In genomic region chr14:64703393-64704144, GRCh38 we compare ENCODE assay signal across 8 cellular contexts. TPM values are rescaled to one million over a fixed set of nuclear protein-coding genes. Genes with fewer than 3 reads are reported as not detected.
A peak's percentile ranks its signal among the peaks of the same experiment; 100 is the strongest.
DNase-seq lines count a peak whose midpoint lies in the region; ATAC-seq and TF ChIP-seq lines count a peak whose summit lies in the region.

No MANE protein-coding gene starts in this region.

- intact Hi-C loops in ascending aorta (cut with DNase I), result loop anchor here (1.0 to 2.0 kb wide), 3 partner anchors 17 to 61 kb away; no protein-coding TSS in a partner anchor
- intact Hi-C loops in left colon (cut with DNase I, micrococcal nuclease), result no loop called here

- no peak overlapping the region for H3K27ac Mint-ChIP-seq in T-helper 2 cell treated with Interferon-gamma antibody and Interleukin-4, amounts not matched to agents 5 μg/mL and 100 μg/mL, for 36 hours

- no peaks in the 10 kb centered on the region for H3K27me3 ChIP-seq in ascending aorta

- no peak for TF ChIP-seq CTCF in ascending aorta (IDR thresholded peaks at IDR 0.05)

- peaks cover 67% of the 10 kb centered on the region for H3K27me3 Mint-ChIP-seq in T-helper 2 cell treated with Interferon-gamma antibody and Interleukin-4, amounts not matched to agents 5 μg/mL and 100 μg/mL, for 36 hours (ENCODE audit: low read depth)

- peaks cover 3% of the 10 kb centered on the region for H3K36me3 Mint-ChIP-seq in T-helper 2 cell treated with Interferon-gamma antibody and Interleukin-4, amounts not matched to agents 5 μg/mL and 100 μg/mL, for 36 hours (ENCODE audit: low read depth)

- no peak for DNase-seq in T-helper 2 cell treated with Interferon-gamma antibody and Interleukin-4, amounts not matched to agents 5 μg/mL and 100 μg/mL, for 36 hours (ENCODE audit: low spot score)
- DNase-seq in T-helper 2 cell, result no peak
- DNase-seq in ascending aorta (ENCODE audit: low spot score in 2 of 2), result no peak
- DNase-seq in left colon, result no peak
- DNase-seq in SKM-1 treated with dmso at 0.1 percent for 144 hours (lab: John Stamatoyannopoulos, UW; ENCODE audit: unreplicated experiment), result no peak

- H3K27ac ChIP-seq in ascending aorta (peak overlapping the region; percentile 88 to 95), temporal lobe (ENCODE audit: low read depth, low read length) (peak overlapping the region; percentile 96)

- H3K4me3 Mint-ChIP-seq in T-helper 2 cell treated with Interferon-gamma antibody and Interleukin-4, amounts not matched to agents 5 μg/mL and 100 μg/mL, for 36 hours, result peak overlapping the region; percentile 73

- H3K9me3 ChIP-seq in ascending aorta, result no peaks in the 10 kb centered on the region

- no peaks in the 10 kb centered on the region for H3K36me3 ChIP-seq in ascending aorta

- ATAC-seq in left colon (peak; percentile 1), HG02981 (IDR thresholded peaks at IDR 0.05; ENCODE audit: unreplicated experiment) (no peak), GM21367 (IDR thresholded peaks at IDR 0.05; ENCODE audit: unreplicated experiment) (no peak)

- H3K9me3 Mint-ChIP-seq in T-helper 2 cell treated with Interferon-gamma antibody and Interleukin-4, amounts not matched to agents 5 μg/mL and 100 μg/mL, for 36 hours, result no peaks in the 10 kb centered on the region

- peak overlapping the region; percentile 74 to 90 for H3K4me3 ChIP-seq in ascending aorta

- peaks cover 3 to 28% of the 10 kb centered on the region in 2 donors for H3K4me1 ChIP-seq in ascending aorta

- H3K4me1 Mint-ChIP-seq in T-helper 2 cell treated with Interferon-gamma antibody and Interleukin-4, amounts not matched to agents 5 μg/mL and 100 μg/mL, for 36 hours (ENCODE audit: low read depth), result peaks cover 50% of the 10 kb centered on the region

RNA-seq across cellular contexts. Expression of gene PLEKHG3, which starts 0.7 kb away (rescaled TPM):
- total RNA-seq in ascending aorta (134 TPM), left colon (10 to 100 TPM; 79.3 to 90.1 TPM), temporal lobe (7.1 TPM)
